Comparison of ENCODE assay signal across 1 cellular context in the genomic region with DNA sequence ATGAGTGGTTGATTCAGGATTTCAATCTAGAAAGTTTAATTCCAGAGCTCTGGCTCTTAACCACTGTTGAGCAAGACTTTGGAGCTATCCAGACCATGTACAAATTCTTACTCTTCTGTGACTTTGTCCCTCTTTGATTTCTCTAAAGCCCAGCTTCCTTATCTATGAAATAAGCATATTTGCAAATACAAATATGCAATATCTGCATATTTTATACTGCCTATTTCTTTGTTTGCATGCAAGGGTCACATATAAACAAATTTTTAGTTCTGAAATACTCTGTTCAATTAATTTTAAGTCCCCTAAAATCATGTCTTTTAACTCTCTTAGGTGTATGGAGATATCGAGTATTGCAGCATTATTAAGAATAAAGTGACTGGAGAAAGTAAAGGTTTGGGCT.
TF ChIP-seq lines count a peak whose summit lies in the region.

No MANE protein-coding gene starts in this region.

TF ChIP-seq in K562, 482 proteins besides CTCF, POLR2A, EP300 and RAD21 (continued from another document):
- TF ChIP-seq, protein P1, sequence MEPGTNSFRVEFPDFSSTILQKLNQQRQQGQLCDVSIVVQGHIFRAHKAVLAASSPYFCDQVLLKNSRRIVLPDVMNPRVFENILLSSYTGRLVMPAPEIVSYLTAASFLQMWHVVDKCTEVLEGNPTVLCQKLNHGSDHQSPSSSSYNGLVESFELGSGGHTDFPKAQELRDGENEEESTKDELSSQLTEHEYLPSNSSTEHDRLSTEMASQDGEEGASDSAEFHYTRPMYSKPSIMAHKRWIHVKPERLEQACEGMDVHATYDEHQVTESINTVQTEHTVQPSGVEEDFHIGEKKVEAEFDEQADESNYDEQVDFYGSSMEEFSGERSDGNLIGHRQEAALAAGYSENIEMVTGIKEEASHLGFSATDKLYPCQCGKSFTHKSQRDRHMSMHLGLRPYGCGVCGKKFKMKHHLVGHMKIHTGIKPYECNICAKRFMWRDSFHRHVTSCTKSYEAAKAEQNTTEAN (CRISPR knock-in tag; IDR thresholded peaks at IDR 0.05): no peak
